Comparison of ENCODE assay signal across 1 cellular context in genomic region chr3:43686700-43687498, GRCh38.
TF ChIP-seq lines count a peak whose summit lies in the region.

No MANE protein-coding gene starts in this region.

TF ChIP-seq in K562, 482 proteins besides CTCF, POLR2A, EP300 and RAD21 (continued from another document and continues in another):
- TF ChIP-seq ZNF184 (CRISPR knock-in tag; IDR thresholded peaks at IDR 0.05) (no peak), MAX (CRISPR knock-in tag; IDR thresholded peaks at IDR 0.05) (0 out of 2 replicates have a peak, but pooled peaks have one; percentile 24), RUNX1 (IDR thresholded peaks at IDR 0.05; ENCODE audit: low read depth) (no peak), LCOR (CRISPR knock-in tag; IDR thresholded peaks at IDR 0.05) (0 out of 2 replicates have a peak, but pooled peaks have one; percentile 20), DPF2 (IDR thresholded peaks at IDR 0.05) (peak; percentile 97), GABPB1 (CRISPR knock-in tag; IDR thresholded peaks at IDR 0.05) (no peak), ZNF696 (CRISPR knock-in tag; conservative IDR thresholded peaks at IDR 0.05) (peak; percentile 67; the same call in 1 of the 2 replicates), ZBTB7A (IDR thresholded peaks at IDR 0.05; ENCODE audit: borderline replicate concordance, control insufficient read depth, low read depth, low read length) (no peak), SMARCE1 (IDR thresholded peaks at IDR 0.05) (peak; percentile 92), ATF1 (CRISPR knock-in tag; IDR thresholded peaks at IDR 0.05) (no peak), ATF1 (tag; IDR thresholded peaks at IDR 0.05) (peak; percentile 57), ZFP30 (CRISPR knock-in tag; IDR thresholded peaks at IDR 0.05; ENCODE audit: borderline replicate concordance) (no peak), WHSC1 (IDR thresholded peaks at IDR 0.05; ENCODE audit: low read length) (no peak), CGGBP1 (CRISPR knock-in tag; IDR thresholded peaks at IDR 0.05) (no peak), ZNF740 (CRISPR knock-in tag; IDR thresholded peaks at IDR 0.05) (no peak), ZNF740 (tag; IDR thresholded peaks at IDR 0.05) (peak in 1 of 2 experiments; percentile 88; a peak in 2 of 4 replicates), SIX5 (IDR thresholded peaks at IDR 0.05; ENCODE audit: borderline replicate concordance in 1 of 2, insufficient read depth in 1 of 2, low read depth in 1 of 2, low read length in 2 of 2) (no peak), SMAD3 (CRISPR knock-in tag; conservative IDR thresholded peaks at IDR 0.05) (0 out of 2 replicates have a peak, but pooled peaks have one; percentile 41), EZH2 (IDR thresholded peaks at IDR 0.05; ENCODE audit: borderline replicate concordance, low read depth, low read length) (no peak), FOXJ2 (tag; IDR thresholded peaks at IDR 0.05) (no peak), ZNF778 (CRISPR knock-in tag; IDR thresholded peaks at IDR 0.05) (no peak), FOXA1 (IDR thresholded peaks at IDR 0.05; ENCODE audit: borderline replicate concordance) (no peak), GABPA (tag; conservative IDR thresholded peaks at IDR 0.05; ENCODE audit: low read depth) (peak; percentile 26; the same call in 1 of the 2 replicates), CREM (IDR thresholded peaks at IDR 0.05; ENCODE audit: low read depth) (peak; percentile 41; the same call in 1 of the 2 replicates), ZNF134 (CRISPR knock-in tag; conservative IDR thresholded peaks at IDR 0.05) (no peak), NFE2 (IDR thresholded peaks at IDR 0.05; ENCODE audit: low read depth) (peak; percentile 54), CLOCK (CRISPR knock-in tag; IDR thresholded peaks at IDR 0.05; ENCODE audit: borderline replicate concordance) (no peak), HIVEP1 (CRISPR knock-in tag; IDR thresholded peaks at IDR 0.05) (peak; percentile 85; the same call in 1 of the 2 replicates), USF1 (CRISPR knock-in tag; IDR thresholded peaks at IDR 0.05) (peak; percentile 68; the same call in 1 of the 2 replicates), TAL1 (IDR thresholded peaks at IDR 0.05) (peak; percentile 95), ZNF311 (CRISPR knock-in tag; IDR thresholded peaks at IDR 0.05) (peak; percentile 84), RBM25 (IDR thresholded peaks at IDR 0.05; ENCODE audit: low read depth, low read length, severe bottlenecking) (peak; percentile 15), ZNF347 (CRISPR knock-in tag; IDR thresholded peaks at IDR 0.05; ENCODE audit: low read depth) (no peak), TEAD4 (IDR thresholded peaks at IDR 0.05; ENCODE audit: low read length) (peak; percentile 96), TEAD4 (CRISPR knock-in tag; IDR thresholded peaks at IDR 0.05; ENCODE audit: borderline replicate concordance) (no peak), RBFOX2 (IDR thresholded peaks at IDR 0.05; ENCODE audit: low read depth, low read length) (no peak), ZNF766 (CRISPR knock-in tag; conservative IDR thresholded peaks at IDR 0.05) (peak; percentile 91)
- TF ChIP-seq, protein P1, sequence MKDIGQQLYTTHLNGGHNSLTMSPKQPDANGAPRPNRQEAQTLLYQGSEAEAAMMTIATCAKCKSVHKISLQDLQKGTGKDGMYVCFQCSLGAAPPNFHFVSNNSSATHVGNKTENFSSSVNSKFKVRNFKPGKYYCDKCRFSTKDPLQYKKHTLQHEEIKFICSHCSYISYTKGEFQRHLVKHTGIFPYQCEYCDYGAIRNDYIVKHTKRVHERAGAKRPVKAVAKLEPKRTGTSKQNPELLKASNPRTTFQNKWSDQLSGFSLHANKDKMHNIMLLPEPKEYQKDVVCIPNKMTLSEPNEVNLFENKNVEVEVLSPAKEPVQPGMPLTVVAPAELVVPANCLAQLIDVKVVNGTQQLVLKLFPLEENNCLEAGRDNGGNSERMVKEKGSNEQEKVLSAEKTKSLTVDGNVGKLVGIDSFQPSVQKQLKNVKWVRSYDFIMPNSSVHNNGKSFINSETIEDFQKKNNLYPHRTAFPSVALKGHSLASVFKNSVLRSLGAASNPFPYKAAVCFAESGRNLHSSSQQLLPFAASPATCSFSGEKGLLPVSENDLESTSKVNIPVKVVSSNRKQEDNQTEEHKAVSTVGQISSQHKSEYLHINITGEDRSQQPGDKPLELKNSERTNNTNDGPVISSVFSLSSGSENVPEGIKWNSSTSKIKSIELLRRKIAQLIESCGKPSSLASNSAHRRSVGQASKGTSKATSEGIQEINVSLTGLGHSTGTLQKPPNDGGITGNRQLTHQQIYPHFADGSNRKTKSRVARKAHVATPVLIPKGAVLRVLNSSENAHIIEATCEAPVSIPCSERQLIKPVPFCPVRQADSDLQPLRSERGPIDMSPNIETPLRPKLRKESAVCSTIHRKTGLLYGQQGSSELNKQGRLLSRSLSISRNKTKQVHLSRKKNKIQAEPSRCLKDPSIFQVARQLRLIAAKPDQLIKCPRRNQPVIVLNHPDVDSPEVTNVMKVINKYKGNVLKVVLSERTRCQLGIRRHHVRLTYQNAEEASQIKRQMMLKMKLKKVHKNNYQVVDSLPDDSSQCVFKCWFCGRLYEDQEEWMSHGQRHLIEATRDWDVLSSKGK (CRISPR knock-in tag; IDR thresholded peaks at IDR 0.05), result no peak
- TF ChIP-seq, protein P2, sequence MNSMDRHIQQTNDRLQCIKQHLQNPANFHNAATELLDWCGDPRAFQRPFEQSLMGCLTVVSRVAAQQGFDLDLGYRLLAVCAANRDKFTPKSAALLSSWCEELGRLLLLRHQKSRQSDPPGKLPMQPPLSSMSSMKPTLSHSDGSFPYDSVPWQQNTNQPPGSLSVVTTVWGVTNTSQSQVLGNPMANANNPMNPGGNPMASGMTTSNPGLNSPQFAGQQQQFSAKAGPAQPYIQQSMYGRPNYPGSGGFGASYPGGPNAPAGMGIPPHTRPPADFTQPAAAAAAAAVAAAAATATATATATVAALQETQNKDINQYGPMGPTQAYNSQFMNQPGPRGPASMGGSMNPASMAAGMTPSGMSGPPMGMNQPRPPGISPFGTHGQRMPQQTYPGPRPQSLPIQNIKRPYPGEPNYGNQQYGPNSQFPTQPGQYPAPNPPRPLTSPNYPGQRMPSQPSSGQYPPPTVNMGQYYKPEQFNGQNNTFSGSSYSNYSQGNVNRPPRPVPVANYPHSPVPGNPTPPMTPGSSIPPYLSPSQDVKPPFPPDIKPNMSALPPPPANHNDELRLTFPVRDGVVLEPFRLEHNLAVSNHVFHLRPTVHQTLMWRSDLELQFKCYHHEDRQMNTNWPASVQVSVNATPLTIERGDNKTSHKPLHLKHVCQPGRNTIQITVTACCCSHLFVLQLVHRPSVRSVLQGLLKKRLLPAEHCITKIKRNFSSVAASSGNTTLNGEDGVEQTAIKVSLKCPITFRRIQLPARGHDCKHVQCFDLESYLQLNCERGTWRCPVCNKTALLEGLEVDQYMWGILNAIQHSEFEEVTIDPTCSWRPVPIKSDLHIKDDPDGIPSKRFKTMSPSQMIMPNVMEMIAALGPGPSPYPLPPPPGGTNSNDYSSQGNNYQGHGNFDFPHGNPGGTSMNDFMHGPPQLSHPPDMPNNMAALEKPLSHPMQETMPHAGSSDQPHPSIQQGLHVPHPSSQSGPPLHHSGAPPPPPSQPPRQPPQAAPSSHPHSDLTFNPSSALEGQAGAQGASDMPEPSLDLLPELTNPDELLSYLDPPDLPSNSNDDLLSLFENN (IDR thresholded peaks at IDR 0.05; ENCODE audit: low read depth in 2 of 2, low read length in 2 of 2), result peak; percentile 85
- TF ChIP-seq, protein P3, sequence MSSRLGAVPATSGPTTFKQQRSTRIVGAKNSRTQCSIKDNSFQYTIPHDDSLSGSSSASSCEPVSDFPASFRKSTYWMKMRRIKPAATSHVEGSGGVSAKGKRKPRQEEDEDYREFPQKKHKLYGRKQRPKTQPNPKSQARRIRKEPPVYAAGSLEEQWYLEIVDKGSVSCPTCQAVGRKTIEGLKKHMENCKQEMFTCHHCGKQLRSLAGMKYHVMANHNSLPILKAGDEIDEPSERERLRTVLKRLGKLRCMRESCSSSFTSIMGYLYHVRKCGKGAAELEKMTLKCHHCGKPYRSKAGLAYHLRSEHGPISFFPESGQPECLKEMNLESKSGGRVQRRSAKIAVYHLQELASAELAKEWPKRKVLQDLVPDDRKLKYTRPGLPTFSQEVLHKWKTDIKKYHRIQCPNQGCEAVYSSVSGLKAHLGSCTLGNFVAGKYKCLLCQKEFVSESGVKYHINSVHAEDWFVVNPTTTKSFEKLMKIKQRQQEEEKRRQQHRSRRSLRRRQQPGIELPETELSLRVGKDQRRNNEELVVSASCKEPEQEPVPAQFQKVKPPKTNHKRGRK (tag; IDR thresholded peaks at IDR 0.05), result no peak
- TF ChIP-seq, protein P4, sequence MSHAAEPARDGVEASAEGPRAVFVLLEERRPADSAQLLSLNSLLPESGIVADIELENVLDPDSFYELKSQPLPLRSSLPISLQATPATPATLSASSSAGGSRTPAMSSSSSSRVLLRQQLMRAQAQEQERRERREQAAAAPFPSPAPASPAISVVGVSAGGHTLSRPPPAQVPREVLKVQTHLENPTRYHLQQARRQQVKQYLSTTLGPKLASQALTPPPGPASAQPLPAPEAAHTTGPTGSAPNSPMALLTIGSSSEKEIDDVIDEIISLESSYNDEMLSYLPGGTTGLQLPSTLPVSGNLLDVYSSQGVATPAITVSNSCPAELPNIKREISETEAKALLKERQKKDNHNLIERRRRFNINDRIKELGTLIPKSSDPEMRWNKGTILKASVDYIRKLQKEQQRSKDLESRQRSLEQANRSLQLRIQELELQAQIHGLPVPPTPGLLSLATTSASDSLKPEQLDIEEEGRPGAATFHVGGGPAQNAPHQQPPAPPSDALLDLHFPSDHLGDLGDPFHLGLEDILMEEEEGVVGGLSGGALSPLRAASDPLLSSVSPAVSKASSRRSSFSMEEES (CRISPR knock-in tag; IDR thresholded peaks at IDR 0.05), result peak; percentile 95
- TF ChIP-seq, protein P5, sequence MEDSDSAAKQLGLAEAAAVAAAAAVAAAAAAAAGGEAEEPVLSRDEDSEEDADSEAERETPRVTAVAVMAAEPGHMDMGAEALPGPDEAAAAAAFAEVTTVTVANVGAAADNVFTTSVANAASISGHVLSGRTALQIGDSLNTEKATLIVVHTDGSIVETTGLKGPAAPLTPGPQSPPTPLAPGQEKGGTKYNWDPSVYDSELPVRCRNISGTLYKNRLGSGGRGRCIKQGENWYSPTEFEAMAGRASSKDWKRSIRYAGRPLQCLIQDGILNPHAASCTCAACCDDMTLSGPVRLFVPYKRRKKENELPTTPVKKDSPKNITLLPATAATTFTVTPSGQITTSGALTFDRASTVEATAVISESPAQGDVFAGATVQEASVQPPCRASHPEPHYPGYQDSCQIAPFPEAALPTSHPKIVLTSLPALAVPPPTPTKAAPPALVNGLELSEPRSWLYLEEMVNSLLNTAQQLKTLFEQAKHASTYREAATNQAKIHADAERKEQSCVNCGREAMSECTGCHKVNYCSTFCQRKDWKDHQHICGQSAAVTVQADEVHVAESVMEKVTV (CRISPR knock-in tag; IDR thresholded peaks at IDR 0.05), result no peak
